Comparison of ENCODE assay signal across 15 cellular contexts in the genomic region with DNA sequence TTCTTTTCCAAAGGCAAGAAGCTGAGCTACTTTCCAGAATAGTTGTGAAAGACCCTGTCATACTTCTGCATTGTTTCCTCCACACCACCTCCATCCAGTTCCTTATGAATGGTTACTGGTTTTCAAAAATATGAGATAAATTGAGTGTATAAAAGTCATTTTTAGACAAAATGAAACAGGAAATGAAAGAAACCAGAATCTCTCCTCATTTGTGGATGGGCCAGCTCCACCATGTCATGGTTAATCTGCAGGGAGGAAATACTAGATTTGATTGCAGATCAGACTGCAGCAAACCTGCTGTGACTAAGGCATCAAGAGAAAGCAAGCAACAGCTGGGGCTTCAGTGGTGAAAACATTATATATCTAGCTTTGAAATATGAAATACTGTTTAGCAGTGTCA. TPM values are rescaled to one million over a fixed set of nuclear protein-coding genes. Genes with fewer than 3 reads are reported as not detected.
DNase-seq lines count a peak whose midpoint lies in the region; ATAC-seq lines count a peak whose summit lies in the region.
"Had no signal": no experiment of that assay in that cellular context is flagged by ENCODE, and none has a peak within 500 bp of the region (broad histone marks: within the 10 kb centered on the region; RNA-seq: fewer than 3 reads in every experiment).

No MANE protein-coding gene starts in this region.

- in situ Hi-C loops in ACHN (cut with HindIII; ENCODE audit: low pct_ligation_motif_present, low pct_unique_long_range_greater_than_20kb, low sequenced_read_pairs), result no loop called here

- H3K36me3 Mint-ChIP-seq in dendritic cell treated with granulocyte-macrophage colony-stimulating factor and Interleukin-4, amounts not matched to agents 40 ng/mL and 50 ng/mL, for 4 days (ENCODE audit: low read depth), result no peaks in the 10 kb centered on the region

- no peak overlapping the region for H3K4me3 ChIP-seq in H7 (ENCODE audit: insufficient read depth, low read depth, low read length)
- H3K4me3 ChIP-seq: HAP-1, thoracic aorta had no signal

- H3K4me3 Mint-ChIP-seq in dendritic cell treated with granulocyte-macrophage colony-stimulating factor and Interleukin-4, amounts not matched to agents 40 ng/mL and 50 ng/mL, for 4 days, result no peak overlapping the region

- H3K4me1 Mint-ChIP-seq in dendritic cell treated with granulocyte-macrophage colony-stimulating factor and Interleukin-4, amounts not matched to agents 40 ng/mL and 50 ng/mL, for 4 days (ENCODE audit: low read depth), result peaks cover 20% of the 10 kb centered on the region

- DNase-seq in H7 (no peak), OCI-M1 (lab: John Stamatoyannopoulos, UW) (no peak), ACHN (no peak), islet precursor cell (no peak)
- DNase-seq: left colon; NCI-H1048; occipital lobe; stimulated activated CD4-positive, alpha-beta T cell treated with anti-CD3 and anti-CD28 coated beads, Interleukin-4, amount 100 ng/mL, for 24 hours had no signal

- ATAC-seq in GM18868 (IDR thresholded peaks at IDR 0.05; ENCODE audit: unreplicated experiment) (peak; percentile 38), GM21576 (IDR thresholded peaks at IDR 0.05; ENCODE audit: unreplicated experiment) (peak; percentile 22), HG03196 (IDR thresholded peaks at IDR 0.05; ENCODE audit: unreplicated experiment) (peak; percentile 11)
- ATAC-seq: left colon had no signal

- peak overlapping the region; percentile 79 for H3K27ac Mint-ChIP-seq in dendritic cell treated with granulocyte-macrophage colony-stimulating factor and Interleukin-4, amounts not matched to agents 40 ng/mL and 50 ng/mL, for 4 days

- H3K9me3 Mint-ChIP-seq in dendritic cell treated with granulocyte-macrophage colony-stimulating factor and Interleukin-4, amounts not matched to agents 40 ng/mL and 50 ng/mL, for 4 days, result no peaks in the 10 kb centered on the region

- H3K27me3 Mint-ChIP-seq in dendritic cell treated with granulocyte-macrophage colony-stimulating factor and Interleukin-4, amounts not matched to agents 40 ng/mL and 50 ng/mL, for 4 days, result no peaks in the 10 kb centered on the region

- no peaks in the 10 kb centered on the region for H3K36me3 ChIP-seq in H7 (replicated peaks; ENCODE audit: control insufficient read depth, insufficient read depth, low read length)
- H3K36me3 ChIP-seq: HAP-1, thoracic aorta had no signal

- H3K27me3 ChIP-seq in H7 (ENCODE audit: control insufficient read depth, insufficient read depth, low read length), result no peaks in the 10 kb centered on the region

- intact Hi-C loops in dendritic cell treated with granulocyte-macrophage colony-stimulating factor and Interleukin-4, amounts not matched to agents 40 ng/mL and 50 ng/mL, for 4 days (cut with micrococcal nuclease), result no loop called here

RNA-seq across cellular contexts. Expression of gene F9, which starts 23.8 kb away (rescaled TPM):
- not detected in 2 replicates for total RNA-seq in H7 (2014; rRNA removed; shearing (Covaris generic))
- total RNA-seq: cardiac septum, left colon, occipital lobe had no signal
